Comparison of ENCODE assay signal across 26 cellular contexts in genomic region chr3:167631471-167631870, GRCh38. TPM values are rescaled to one million over a fixed set of nuclear protein-coding genes. Genes with fewer than 3 reads are reported as not detected.
DNase-seq lines count a peak whose midpoint lies in the region; ATAC-seq, FAIRE-seq and TF ChIP-seq lines count a peak whose summit lies in the region.
"Had no signal": no experiment of that assay in that cellular context is flagged by ENCODE, and none has a peak within 500 bp of the region (broad histone marks: within the 10 kb centered on the region; RNA-seq: fewer than 3 reads in every experiment).

No MANE protein-coding gene starts in this region.

- H3K4me1 ChIP-seq in HepG2 (ENCODE audit: insufficient read depth, low read length), result no peaks in the 10 kb centered on the region
- H3K4me1 ChIP-seq in right lobe of liver, result no peaks in the 10 kb centered on the region
- no peaks in the 10 kb centered on the region for H3K4me1 ChIP-seq in IMR-90 (ENCODE audit: control insufficient read depth, insufficient read depth, low read length)
- H3K4me1 ChIP-seq in K562 (replicated peaks in 1 of 2; ENCODE audit: control insufficient read depth in 2 of 2, insufficient read depth in 2 of 2, low read length in 2 of 2), result no peaks in the 10 kb centered on the region
- H3K4me1 ChIP-seq in hepatocyte (ENCODE audit: insufficient read depth), result no peaks in the 10 kb centered on the region
- H3K4me1 ChIP-seq: BLaER1 treated with 17β-estradiol and CSF1 and Interleukin-3, amounts not matched to agents 10 nM and 100 nM; Caco-2 had no signal

- H3K9me2 ChIP-seq in hepatocyte (replicated peaks; ENCODE audit: insufficient read depth), result no peaks in the 10 kb centered on the region

- dilution Hi-C loops in IMR-90 (cut with HindIII; ENCODE audit: low sequenced_read_pairs, unreplicated experiment), result no loop called here

- BruUV-seq in HepG2 (replicated peaks; lab: Mats Ljungman, UMichigan), result no TSS peak
- BruUV-seq in IMR-90 (replicated peaks; lab: Mats Ljungman, UMichigan), result no TSS peak
- BruUV-seq in K562 (replicated peaks; lab: Mats Ljungman, UMichigan), result no TSS peak

- H3K79me2 ChIP-seq in HepG2 (ENCODE audit: insufficient read depth, low read length) (no peaks in the 10 kb centered on the region), K562 (ENCODE audit: control insufficient read depth, insufficient read depth, low read length) (no peaks in the 10 kb centered on the region), hepatocyte (no peaks in the 10 kb centered on the region)

- H3K36me3 ChIP-seq in HepG2 (replicated peaks in 1 of 2; ENCODE audit: control insufficient read depth in 1 of 2, insufficient read depth in 2 of 2, low read length in 2 of 2), result no peaks in the 10 kb centered on the region
- H3K36me3 ChIP-seq in right lobe of liver, result no peaks in the 10 kb centered on the region
- H3K36me3 ChIP-seq in IMR-90 (ENCODE audit: control insufficient read depth, insufficient read depth, low read length), result no peaks in the 10 kb centered on the region
- no peaks in the 10 kb centered on the region for H3K36me3 ChIP-seq in K562 (ENCODE audit: control insufficient read depth, insufficient read depth, low read length)
- H3K36me3 ChIP-seq in hepatocyte (replicated peaks; ENCODE audit: insufficient read depth, low read depth), result no peaks in the 10 kb centered on the region
- H3K36me3 ChIP-seq: BLaER1 treated with 17β-estradiol and CSF1 and Interleukin-3, amounts not matched to agents 10 nM and 100 nM had no signal

- H3K27me3 ChIP-seq in HepG2 (ENCODE audit: control insufficient read depth in 1 of 2, insufficient read depth in 2 of 2, low read length in 2 of 2), result no peaks in the 10 kb centered on the region
- H3K27me3 ChIP-seq in right lobe of liver, result no peaks in the 10 kb centered on the region
- H3K27me3 ChIP-seq in IMR-90 (ENCODE audit: control insufficient read depth, insufficient read depth, low read length), result no peaks in the 10 kb centered on the region
- no peaks in the 10 kb centered on the region for H3K27me3 ChIP-seq in K562 (ENCODE audit: control insufficient read depth in 2 of 2, insufficient read depth in 2 of 2, low read length in 2 of 2)
- no peaks in the 10 kb centered on the region for H3K27me3 ChIP-seq in hepatocyte
- H3K27me3 ChIP-seq: BLaER1 treated with 17β-estradiol and CSF1 and Interleukin-3, amounts not matched to agents 10 nM and 100 nM had no signal

- no peak overlapping the region for H4K8ac ChIP-seq in IMR-90 (ENCODE audit: low read depth in 2 of 2, low read length in 2 of 2)

- no peak for TF ChIP-seq EP300 in HepG2 (IDR thresholded peaks at IDR 0.05; ENCODE audit: low read depth in 2 of 2, low read length in 2 of 2)
- TF ChIP-seq EP300 in HepG2 (CRISPR knock-in tag; IDR thresholded peaks at IDR 0.05; ENCODE audit: borderline replicate concordance), result no peak
- TF ChIP-seq EP300 in K562 (IDR thresholded peaks at IDR 0.05; ENCODE audit: low read length), result no peak

- no peak overlapping the region for H2AFZ ChIP-seq in HepG2 (ENCODE audit: low read length)
- no peak overlapping the region for H2AFZ ChIP-seq in IMR-90 (replicated peaks; ENCODE audit: low read length, poor library complexity)
- no peak overlapping the region for H2AFZ ChIP-seq in K562 (ENCODE audit: low read depth, low read length)
- H2AFZ ChIP-seq in hepatocyte, result no peak overlapping the region

- no peaks in the 10 kb centered on the region for H3K9me3 ChIP-seq in HepG2 (ENCODE audit: low read length)
- H3K9me3 ChIP-seq in right lobe of liver, result no peaks in the 10 kb centered on the region
- no peaks in the 10 kb centered on the region for H3K9me3 ChIP-seq in IMR-90 (ENCODE audit: control insufficient read depth, insufficient read depth, low read length)
- no peaks in the 10 kb centered on the region for H3K9me3 ChIP-seq in K562 (replicated peaks; ENCODE audit: control insufficient read depth, insufficient read depth, low read depth, low read length)
- no peaks in the 10 kb centered on the region for H3K9me3 ChIP-seq in hepatocyte (ENCODE audit: low read depth)
- H3K9me3 ChIP-seq: BLaER1 treated with 17β-estradiol and CSF1 and Interleukin-3, amounts not matched to agents 10 nM and 100 nM; Caco-2 had no signal

- no peak overlapping the region for H3K56ac ChIP-seq in IMR-90 (ENCODE audit: extremely low read depth, insufficient read depth, low read length)

- FAIRE-seq in HepG2 (lab: Jason Lieb, UNC) (no peak), K562 (lab: Jason Lieb, UNC) (no peak)
- FAIRE-seq: A204.1, D721Med, GM12878, GM12892, GM18507 had no signal

- no peak overlapping the region for H4K91ac ChIP-seq in IMR-90 (ENCODE audit: insufficient read depth, low read depth, low read length)

- H3K4me2 ChIP-seq in HepG2 (ENCODE audit: low read depth, low read length) (no peak overlapping the region), IMR-90 (ENCODE audit: low read depth, low read length) (no peak overlapping the region), K562 (ENCODE audit: insufficient read depth, low read length) (no peak overlapping the region), hepatocyte (no peak overlapping the region)
- H3K4me2 ChIP-seq: BLaER1 treated with 17β-estradiol and CSF1 and Interleukin-3, amounts not matched to agents 10 nM and 100 nM had no signal

- POLR2A ChIA-PET in HepG2 (lab: Yijun Ruan, JAX) (no interaction called here), IMR-90 (lab: Charles Lee; ENCODE audit: unreplicated experiment) (no interaction called here), K562 (lab: Yijun Ruan, JAX) (interaction anchor here (0.8 kb wide), 1 partner anchor 529 kb away, joined by 3 read pairs; no protein-coding TSS in a partner anchor)

- no peak overlapping the region for H3K23ac ChIP-seq in IMR-90 (ENCODE audit: low read depth, low read length)

- no peak overlapping the region for H4K5ac ChIP-seq in IMR-90 (ENCODE audit: low read depth, low read length)

- no peak overlapping the region for H2BK20ac ChIP-seq in IMR-90 (ENCODE audit: low read depth, low read length)

- H2BK15ac ChIP-seq in IMR-90 (ENCODE audit: low read depth, low read length), result no peak overlapping the region

- TF ChIP-seq CTCF in HepG2 (CRISPR knock-in tag; IDR thresholded peaks at IDR 0.05), result no peak
- TF ChIP-seq CTCF in right lobe of liver (IDR thresholded peaks at IDR 0.05), result no peak
- no peak for TF ChIP-seq CTCF in IMR-90 (conservative IDR thresholded peaks at IDR 0.05; ENCODE audit: low read depth, low read length)
- no peak for TF ChIP-seq CTCF in K562 (IDR thresholded peaks at IDR 0.05 in 2 of 3, conservative IDR thresholded peaks at IDR 0.05 in 1 of 3; ENCODE audit: insufficient read depth in 2 of 3, low read depth in 1 of 3, low read length in 3 of 3)
- no peak for TF ChIP-seq CTCF in hepatocyte (IDR thresholded peaks at IDR 0.05; ENCODE audit: poor library complexity)

- H4K20me1 ChIP-seq in HepG2 (ENCODE audit: insufficient read depth, low read length), result no peaks in the 10 kb centered on the region
- H4K20me1 ChIP-seq in IMR-90 (ENCODE audit: insufficient read depth, low read length), result no peaks in the 10 kb centered on the region
- no peaks in the 10 kb centered on the region for H4K20me1 ChIP-seq in K562 (replicated peaks; ENCODE audit: control insufficient read depth, insufficient read depth, low read length)
- no peaks in the 10 kb centered on the region for H4K20me1 ChIP-seq in hepatocyte (ENCODE audit: insufficient read depth, poor library complexity, severe bottlenecking)
- H4K20me1 ChIP-seq: BLaER1 treated with 17β-estradiol and CSF1 and Interleukin-3, amounts not matched to agents 10 nM and 100 nM had no signal

- H2AK9ac ChIP-seq in IMR-90 (replicated peaks; ENCODE audit: low read depth, low read length, poor library complexity), result no peak overlapping the region

- H3K4ac ChIP-seq in IMR-90 (ENCODE audit: low read depth, low read length), result no peak overlapping the region

- H3K9me1 ChIP-seq in IMR-90 (ENCODE audit: insufficient read depth, low read length), result no peaks in the 10 kb centered on the region
- H3K9me1 ChIP-seq in K562 (ENCODE audit: control insufficient read depth, insufficient read depth, low read length), result no peaks in the 10 kb centered on the region

- no peak overlapping the region for H2AK5ac ChIP-seq in IMR-90 (ENCODE audit: low read depth, low read length)

- TF ChIP-seq POLR2A in HepG2 (IDR thresholded peaks at IDR 0.05; ENCODE audit: insufficient read depth in 1 of 2, low read depth in 2 of 2, low read length in 2 of 2) (no peak), right lobe of liver (IDR thresholded peaks at IDR 0.05) (no peak), IMR-90 (IDR thresholded peaks at IDR 0.05; ENCODE audit: low read depth, low read length) (no peak), K562 (conservative IDR thresholded peaks at IDR 0.05) (no peak)

- H2BK5ac ChIP-seq in IMR-90 (ENCODE audit: low read depth, low read length, poor library complexity, severe bottlenecking), result no peak overlapping the region

- H2BK120ac ChIP-seq in IMR-90 (ENCODE audit: low read depth, low read length), result no peak overlapping the region

- H3K79me1 ChIP-seq in IMR-90 (ENCODE audit: low read depth in 1 of 2, low read length in 2 of 2), result no peaks in the 10 kb centered on the region

- no peak overlapping the region for H3K18ac ChIP-seq in IMR-90 (ENCODE audit: low read depth, low read length)

- in situ Hi-C loops in HepG2 (cut with HindIII; ENCODE audit: extremely low pct_ligation_motif_present, low pct_unique_long_range_greater_than_20kb), result no loop called here
- in situ Hi-C loops in IMR-90 (cut with MboI; ENCODE audit: low sequenced_read_pairs), result no loop called here
- in situ Hi-C loops in K562 (cut with MboI), result no loop called here

- no peak overlapping the region for H3K14ac ChIP-seq in IMR-90 (replicated peaks; ENCODE audit: low read depth, low read length)

- H3K27ac ChIP-seq in HepG2 (ENCODE audit: extremely low read length, insufficient read depth, low read length) (no peak overlapping the region), right lobe of liver (no peak overlapping the region), IMR-90 (ENCODE audit: insufficient read depth, low read length) (no peak overlapping the region), K562 (ENCODE audit: extremely low read depth, low read depth, low read length) (no peak overlapping the region), hepatocyte (no peak overlapping the region)
- H3K27ac ChIP-seq: BLaER1 treated with 17β-estradiol and CSF1 and Interleukin-3, amounts not matched to agents 10 nM and 100 nM; C4-2B had no signal

- H3K4me3 ChIP-seq in HepG2 (replicated peaks in 1 of 3; ENCODE audit: insufficient read depth in 1 of 3, low read depth in 2 of 3, low read length in 3 of 3), result no peak overlapping the region
- H3K4me3 ChIP-seq in right lobe of liver, result no peak overlapping the region
- no peak overlapping the region for H3K4me3 ChIP-seq in IMR-90 (ENCODE audit: insufficient read depth, low read depth, low read length)
- no peak overlapping the region for H3K4me3 ChIP-seq in K562
- H3K4me3 ChIP-seq in hepatocyte, result no peak overlapping the region
- H3K4me3 ChIP-seq: BLaER1 treated with 17β-estradiol and CSF1 and Interleukin-3, amounts not matched to agents 10 nM and 100 nM; GM12878 had no signal

- H3K9ac ChIP-seq in HepG2 (ENCODE audit: insufficient read depth, low read depth, low read length) (no peak overlapping the region), IMR-90 (ENCODE audit: low read depth, low read length) (no peak overlapping the region), K562 (ENCODE audit: insufficient read depth in 1 of 2, low read depth in 2 of 2, low read length in 2 of 2) (no peak overlapping the region)
- H3K9ac ChIP-seq: BLaER1 treated with 17β-estradiol and CSF1 and Interleukin-3, amounts not matched to agents 10 nM and 100 nM had no signal

- DNase-seq in HepG2 (ENCODE audit: low spot score), result no peak
- no peak for DNase-seq in right lobe of liver
- no peak for DNase-seq in IMR-90
- no peak for DNase-seq in K562 (ENCODE audit: extremely low read depth in 1 of 4, low spot score in 3 of 4)
- no peak for DNase-seq in hepatocyte (ENCODE audit: low spot score)
- no peak for DNase-seq in DMS79 (lab: John Stamatoyannopoulos, UW)
- DNase-seq: 8988T; AML-193; Caco-2; Calu3; CD4-positive, alpha-beta T cell; CD8-positive, alpha-beta T cell; DND-41; EL; GDM1 had no signal

- CTCF ChIA-PET in HepG2 (lab: Yijun Ruan, JAX; ENCODE audit: low intra/inter-chr PET ratio, low total read pairs) (no interaction called here), IMR-90 (lab: Yijun Ruan, JAX) (no interaction called here), K562 (lab: Yijun Ruan, JAX; ENCODE audit: low intra/inter-chr PET ratio) (no interaction called here)

- TF ChIP-seq RAD21 in HepG2 (CRISPR knock-in tag; IDR thresholded peaks at IDR 0.05) (no peak), IMR-90 (IDR thresholded peaks at IDR 0.05; ENCODE audit: low read length) (no peak), K562 (CRISPR knock-in tag; conservative IDR thresholded peaks at IDR 0.05 in 1 of 2, IDR thresholded peaks at IDR 0.05 in 1 of 2) (no peak)

- ATAC-seq in HepG2, result no peak
- no peak for ATAC-seq in right lobe of liver
- no peak for ATAC-seq in IMR-90 (ENCODE audit: low read depth)
- ATAC-seq in K562, result no peak
- no peak for ATAC-seq in GM19455 (IDR thresholded peaks at IDR 0.05; ENCODE audit: unreplicated experiment)
- ATAC-seq: CD8-positive, alpha-beta T cell; GM12878 had no signal

- WGBS in HepG2 (ENCODE audit: low lambda C conversion rate), result 17% methylated on average over 5 of the region's 5 CpGs
- 61% methylated on average over 5 of the region's 5 CpGs for WGBS in right lobe of liver (ENCODE audit: insufficient coverage, low coverage, low lambda C conversion rate, missing lambda C conversion rate)
- WGBS in IMR-90 (ENCODE audit: extremely low coverage in 2 of 2, insufficient read length in 1 of 2), 2 experiments, result no CpG with 5 or more reads among the region's 5 CpGs
- WGBS in K562 (ENCODE audit: insufficient coverage, low coverage, missing lambda C conversion rate), result 0% methylated on average over 5 of the region's 5 CpGs
- WGBS in hepatocyte (ENCODE audit: low lambda C conversion rate, missing lambda C conversion rate), result 88% methylated on average over 5 of the region's 5 CpGs

- intact Hi-C loops in HepG2 (cut with micrococcal nuclease; ENCODE audit: unreplicated experiment) (no loop called here), right lobe of liver (cut with DNase I) (no loop called here), IMR-90 (cut with micrococcal nuclease) (no loop called here), K562 (cut with micrococcal nuclease) (no loop called here)

RNA-seq across cellular contexts. Expression of gene WDR49, which starts 22.3 kb away (rescaled TPM):
- total RNA-seq in HepG2 (2016; rRNA removed; fragmentation: Illumina TruSeq; extraction: Trizol) (0.04 TPM in 1 of 2 replicates, not detected in the other), right lobe of liver (under 1 TPM in 1 of 6 experiments, not detected in 5; 0.16 TPM), IMR-90 (2012; rRNA removed) (not detected in 2 replicates), K562 (2014; rRNA removed) (not detected in 2 replicates), K562 (2014; rRNA removed; fragmentation: Illumina TruSeq; extraction: Trizol) (not detected in 2 replicates), K562 (2015; rRNA removed; fragmentation: Illumina TruSeq; extraction: Trizol) (not detected in 2 replicates), K562 (2021) (not detected in 2 replicates), hepatocyte (not detected in 2 replicates)
- total RNA-seq in HepG2 (2016; cell fraction: cytosol; rRNA removed; fragmentation: Illumina TruSeq; extraction: Trizol; ENCODE audit: low read depth), result 0.35 and 1.0 TPM in 2 replicates
- 0.02 TPM in 1 of 2 replicates, not detected in the other for total RNA-seq in HepG2 (2016; cell fraction: insoluble cytoplasmic fraction; rRNA removed; fragmentation: Illumina TruSeq; extraction: Trizol)
- total RNA-seq in HepG2 (2016; cell fraction: membrane; rRNA removed; fragmentation: Illumina TruSeq; extraction: Trizol), result 0.21 and 0.31 TPM in 2 replicates
- not detected in 2 replicates for total RNA-seq in HepG2 (2016; cell fraction: nucleus; rRNA removed; fragmentation: Illumina TruSeq; extraction: Trizol)
- polyA plus RNA-seq in HepG2 (2011; rRNA removed) (not detected in 2 replicates), IMR-90 (2012; rRNA removed) (not detected in 2 replicates), K562 (2011; rRNA removed) (0.04 TPM in 1 of 2 replicates, not detected in the other), K562 (2014; fragmentation: Illumina TruSeq; extraction: Trizol) (not detected in 2 replicates), K562 (2014; fragmentation: Nextera tagmentation; extraction: Ambion mirVana) (not detected), K562 (2014; rRNA removed) (not detected in 2 replicates), hepatocyte (not detected in 2 replicates)
- not detected in 2 replicates for polyA plus RNA-seq in HepG2 (2011; cell fraction: cytosol; rRNA removed)
- not detected in 2 replicates for polyA plus RNA-seq in HepG2 (2011; cell fraction: nucleus; rRNA removed)
- polyA plus RNA-seq in HepG2 (2012), result not detected in 2 replicates
- polyA plus RNA-seq in HepG2 (2016; cell fraction: cytosol; fragmentation: Illumina TruSeq; extraction: Trizol; ENCODE audit: low read depth), result not detected in 2 replicates
- polyA plus RNA-seq in HepG2 (2016; cell fraction: insoluble cytoplasmic fraction; fragmentation: Illumina TruSeq; extraction: Trizol; ENCODE audit: low read depth), result not detected in 2 replicates
- not detected in 2 replicates for polyA plus RNA-seq in HepG2 (2016; cell fraction: membrane; fragmentation: Illumina TruSeq; extraction: Trizol; ENCODE audit: low read depth)
- not detected in 2 replicates for polyA plus RNA-seq in HepG2 (2016; cell fraction: nucleus; fragmentation: Illumina TruSeq; extraction: Trizol; ENCODE audit: insufficient read depth, low read depth)
- not detected in 2 replicates for polyA minus RNA-seq in HepG2 (2011; rRNA and poly(A)+ RNA removed; ENCODE audit: low replicate concordance)
- not detected in 2 replicates for polyA minus RNA-seq in HepG2 (2011; cell fraction: cytosol; rRNA and poly(A)+ RNA removed)
- polyA minus RNA-seq in HepG2 (2011; cell fraction: nucleus; rRNA and poly(A)+ RNA removed), result 0.25 TPM in 1 of 2 replicates, not detected in the other
- polyA plus RNA-seq in IMR-90 (2012; cell fraction: cytosol; rRNA removed), result not detected in 2 replicates
- polyA plus RNA-seq in IMR-90 (2012; cell fraction: nucleus; rRNA removed; ENCODE audit: low replicate concordance), result not detected in 2 replicates
- total RNA-seq in K562 (2011; cell fraction: chromatin; rRNA removed; ENCODE audit: low replicate concordance), result 0.32 TPM in 1 of 2 replicates, not detected in the other
- not detected in 2 replicates for total RNA-seq in K562 (2011; cell fraction: nucleolus; rRNA removed)
- total RNA-seq in K562 (2011; cell fraction: nucleoplasm; rRNA removed), result not detected in 2 replicates
- not detected in 2 replicates for polyA plus RNA-seq in K562 (2011; cell fraction: cytosol; rRNA removed)
- not detected in 2 replicates for polyA plus RNA-seq in K562 (2011; cell fraction: nucleus; rRNA removed)
- polyA plus RNA-seq in K562 (2012), result not detected in 2 replicates
- polyA minus RNA-seq in K562 (2011; rRNA and poly(A)+ RNA removed), result 0.21 TPM in 1 of 2 replicates, not detected in the other
- not detected in 2 replicates for polyA minus RNA-seq in K562 (2011; cell fraction: cytosol; rRNA and poly(A)+ RNA removed)
- 0.11 and 0.13 TPM in 2 replicates for polyA minus RNA-seq in K562 (2011; cell fraction: nucleus; rRNA and poly(A)+ RNA removed)
- total RNA-seq: CD8-positive, alpha-beta T cell; Daoy; G401 had no signal
- polyA plus RNA-seq: BJ had no signal

Comparison
In these comparisons a context has a peak if more than half of its experiments do, and no peak if none do; other contexts are left out.
1. Of the 241 proteins assayed by ChIP-seq in both HepG2 and K562: peak only in HepG2: MAFF and MAFK; only in K562: none; in both: none; in neither: 239.